ENCODE assay signal across 21 cellular contexts in the genomic region with DNA sequence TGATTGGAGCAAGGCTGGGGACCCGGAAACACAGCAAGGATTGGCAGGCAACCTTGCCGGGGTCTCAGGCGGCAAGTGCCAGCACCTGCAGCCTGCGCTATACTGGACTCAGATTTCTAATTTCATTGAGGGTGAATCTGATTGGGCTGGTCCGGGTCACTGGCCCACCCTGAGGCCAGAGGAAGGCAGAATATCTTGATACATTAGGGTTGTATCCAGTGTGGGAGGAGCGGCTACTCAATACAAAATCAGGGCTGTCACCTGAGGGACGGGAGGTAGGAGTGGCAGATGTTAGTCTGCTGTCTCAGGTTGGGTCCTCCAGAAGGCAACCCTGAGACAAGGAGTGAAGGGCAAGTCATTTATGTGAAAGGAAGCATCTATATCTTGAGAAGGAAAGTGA. TPM values are rescaled to one million over a fixed set of nuclear protein-coding genes. Genes with fewer than 3 reads are reported as not detected.
DNase-seq lines count a peak whose midpoint lies in the region; ATAC-seq and TF ChIP-seq lines count a peak whose summit lies in the region.
"Had no signal": no experiment of that assay in that cellular context is flagged by ENCODE, and none has a peak within 500 bp of the region (broad histone marks: within the 10 kb centered on the region; RNA-seq: fewer than 3 reads in every experiment).

No MANE protein-coding gene starts in this region.

- no peaks in the 10 kb centered on the region for H4K20me1 ChIP-seq in H9 (ENCODE audit: control insufficient read depth, insufficient read depth, insufficient read length)
- H4K20me1 ChIP-seq: BLaER1 treated with 17β-estradiol and CSF1 and Interleukin-3, amounts not matched to agents 10 nM and 100 nM had no signal

- no peaks in the 10 kb centered on the region for H3K79me1 ChIP-seq in H9 (ENCODE audit: insufficient read depth, low read depth, low read length, poor library complexity, severe bottlenecking)

- H3K36me3 Mint-ChIP-seq in activated CD8-positive, alpha-beta memory T cell treated with anti-CD3 and anti-CD28 coated beads, Interleukin-2, amount 10 ng/mL, durations not matched to agents 7 days and 5 days = no peaks in the 10 kb centered on the region
- H3K36me3 Mint-ChIP-seq in T-helper 17 cell (ENCODE audit: low read depth) (no peaks in the 10 kb centered on the region), H9 (ENCODE audit: insufficient read depth in 1 of 3, low read depth in 3 of 3) (peaks cover 0 to 16% (median 0%) of the 10 kb centered on the region in 3 experiments; a peak in 3 of 7 replicates)
- H3K36me3 Mint-ChIP-seq: CD14-positive monocyte had no signal

- no peak overlapping the region for H4K5ac ChIP-seq in H9 (ENCODE audit: insufficient read length, low read depth, low read length)

- H3K4me1 Mint-ChIP-seq in activated CD8-positive, alpha-beta memory T cell treated with anti-CD3 and anti-CD28 coated beads, Interleukin-2, amount 10 ng/mL, durations not matched to agents 7 days and 5 days = no peaks in the 10 kb centered on the region
- H3K4me1 Mint-ChIP-seq in T-helper 17 cell (peaks cover 2% of the 10 kb centered on the region), H9 (no peaks in the 10 kb centered on the region; a peak in 1 of 4 replicates)
- H3K4me1 Mint-ChIP-seq: CD14-positive monocyte; CD8-positive, alpha-beta memory T cell had no signal

- H4K8ac ChIP-seq in H9 (replicated peaks; ENCODE audit: insufficient read length, low read depth, low read length) = no peak overlapping the region

- peaks cover 15% of the 10 kb centered on the region for H3K27me3 Mint-ChIP-seq in activated CD8-positive, alpha-beta memory T cell treated with anti-CD3 and anti-CD28 coated beads, Interleukin-2, amount 10 ng/mL, durations not matched to agents 7 days and 5 days
- H3K27me3 Mint-ChIP-seq in T-helper 17 cell = peaks cover 13% of the 10 kb centered on the region
- H3K27me3 Mint-ChIP-seq in H9 (ENCODE audit: low read depth) = peaks cover 2% of the 10 kb centered on the region; the same call in 1 of the 2 replicates
- H3K27me3 Mint-ChIP-seq: CD4-positive, alpha-beta T cell had no signal

- H3K9me3 ChIP-seq in T-helper 17 cell (ENCODE audit: control insufficient read depth, low read length, poor library complexity, severe bottlenecking) (no peaks in the 10 kb centered on the region), sigmoid colon (no peaks in the 10 kb centered on the region), H9 (ENCODE audit: control insufficient read depth, low read depth, low read length) (no peaks in the 10 kb centered on the region)
- H3K9me3 ChIP-seq: A549, BE2C had no signal

- CTCF ChIA-PET in activated CD8-positive, alpha-beta memory T cell treated with anti-CD3 and anti-CD28 coated beads, Interleukin-2, amount 10 ng/mL, durations not matched to agents 7 days and 5 days (lab: Charles Lee) = no interaction called here
- CTCF ChIA-PET in HEK293T (lab: Yijun Ruan, JAX) = no interaction called here

- H2AK5ac ChIP-seq in H9 (ENCODE audit: insufficient read length, low read length) = no peak overlapping the region

- no peak overlapping the region for H3K56ac ChIP-seq in H9 (ENCODE audit: insufficient read length, low read depth, low read length)

- H2BK15ac ChIP-seq in H9 (ENCODE audit: low read depth, low read length) = no peak overlapping the region

- no peak overlapping the region for H2AFZ ChIP-seq in H9 (ENCODE audit: low read length)

- H2BK120ac ChIP-seq in H9 (ENCODE audit: low read depth, low read length, poor library complexity, severe bottlenecking) = no peak overlapping the region

- intact Hi-C loops in sigmoid colon (cut with DNase I) = no loop called here

- H3K79me2 ChIP-seq in H9 (ENCODE audit: insufficient read depth, low read length) = 0 out of 2 replicates have a peak, but pooled peaks cover 2% of the 10 kb centered on the region

- no peak for TF ChIP-seq EP300 in sigmoid colon (IDR thresholded peaks at IDR 0.05)

- no peak overlapping the region for H2BK5ac ChIP-seq in H9 (ENCODE audit: insufficient read length, low read length)

- H4K91ac ChIP-seq in H9 (ENCODE audit: insufficient read length, low read depth, low read length) = no peak overlapping the region

- no peak overlapping the region for H3K27ac Mint-ChIP-seq in activated CD8-positive, alpha-beta memory T cell treated with anti-CD3 and anti-CD28 coated beads, Interleukin-2, amount 10 ng/mL, durations not matched to agents 7 days and 5 days
- peak overlapping the region; percentile 59 for H3K27ac Mint-ChIP-seq in T-helper 17 cell
- H3K27ac Mint-ChIP-seq in H9 = peak overlapping the region in 1 of 3 experiments; percentile 38; a peak in 1 of 7 replicates
- H3K27ac Mint-ChIP-seq: CD14-positive monocyte; CD4-positive, alpha-beta T cell had no signal

- 90 to 92% methylated on average over 7 of the region's 7 CpGs for WGBS in sigmoid colon, 2 donors
- no CpG with 5 or more reads among the region's 7 CpGs for WGBS in H9 (ENCODE audit: extremely low coverage, insufficient read length, low lambda C conversion rate)

- no peak for ATAC-seq in activated CD8-positive, alpha-beta memory T cell treated with anti-CD3 and anti-CD28 coated beads, Interleukin-2, amount 10 ng/mL, durations not matched to agents 7 days and 5 days
- no peak for ATAC-seq in T-helper 17 cell

- H3K36me3 ChIP-seq in sigmoid colon = no peaks in the 10 kb centered on the region
- H3K36me3 ChIP-seq: BE2C; BLaER1 treated with 17β-estradiol and CSF1 and Interleukin-3, amounts not matched to agents 10 nM and 100 nM had no signal

- H3K4me1 ChIP-seq in sigmoid colon = no peaks in the 10 kb centered on the region
- no peaks in the 10 kb centered on the region for H3K4me1 ChIP-seq in H9 (ENCODE audit: insufficient read depth, low read length)
- H3K4me1 ChIP-seq: A549, BE2C had no signal

- no peak overlapping the region for H3T11ph ChIP-seq in H9 (ENCODE audit: low read length)

- H3K27ac ChIP-seq in sigmoid colon (no peak overlapping the region), H9 (ENCODE audit: insufficient read length, low read depth, low read length) (no peak overlapping the region)
- H3K27ac ChIP-seq: A549; BLaER1 treated with 17β-estradiol and CSF1 and Interleukin-3, amounts not matched to agents 10 nM and 100 nM had no signal

- H2BK20ac ChIP-seq in H9 (ENCODE audit: low read depth, low read length, poor library complexity, severe bottlenecking) = no peak overlapping the region

- TF ChIP-seq CTCF in sigmoid colon (IDR thresholded peaks at IDR 0.05) = no peak
- TF ChIP-seq CTCF in H9 (conservative IDR thresholded peaks at IDR 0.05) = no peak

- no peak overlapping the region for H3K4me2 ChIP-seq in H9 (ENCODE audit: insufficient read depth, insufficient read length, low read length)
- H3K4me2 ChIP-seq: A549; BLaER1 treated with 17β-estradiol and CSF1 and Interleukin-3, amounts not matched to agents 10 nM and 100 nM had no signal

- H3K18ac ChIP-seq in H9 (ENCODE audit: insufficient read length, low read depth, low read length) = no peak overlapping the region

- no peaks in the 10 kb centered on the region for H3K23me2 ChIP-seq in H9 (ENCODE audit: insufficient read length, low read depth, low read length, poor library complexity, severe bottlenecking)

- no peak overlapping the region for H3K4me3 Mint-ChIP-seq in activated CD8-positive, alpha-beta memory T cell treated with anti-CD3 and anti-CD28 coated beads, Interleukin-2, amount 10 ng/mL, durations not matched to agents 7 days and 5 days
- H3K4me3 Mint-ChIP-seq in T-helper 17 cell (no peak overlapping the region), H9 (no peak overlapping the region; a peak in 1 of 5 replicates)
- H3K4me3 Mint-ChIP-seq: CD14-positive monocyte; CD4-positive, alpha-beta T cell; CD8-positive, alpha-beta memory T cell had no signal

- no peak overlapping the region for H3K14ac ChIP-seq in H9 (ENCODE audit: insufficient read depth, low read length)

- no peak overlapping the region for H3K23ac ChIP-seq in H9 (ENCODE audit: insufficient read length, low read depth, low read length)

- H2BK12ac ChIP-seq in H9 (ENCODE audit: insufficient read length, low read depth, low read length) = no peak overlapping the region

- no peak overlapping the region for H3K4me3 ChIP-seq in sigmoid colon
- H3K4me3 ChIP-seq: A549; BLaER1 treated with 17β-estradiol and CSF1 and Interleukin-3, amounts not matched to agents 10 nM and 100 nM had no signal

- H3K9me3 Mint-ChIP-seq in activated CD8-positive, alpha-beta memory T cell treated with anti-CD3 and anti-CD28 coated beads, Interleukin-2, amount 10 ng/mL, durations not matched to agents 7 days and 5 days (ENCODE audit: low read depth) = no peaks in the 10 kb centered on the region
- H3K9me3 Mint-ChIP-seq in H9 = no peaks in the 10 kb centered on the region
- H3K9me3 Mint-ChIP-seq: CD4-positive, alpha-beta T cell; CD8-positive, alpha-beta memory T cell had no signal

- no peak overlapping the region for H3K9ac ChIP-seq in H9 (ENCODE audit: extremely low read depth, insufficient read length, low read length)
- H3K9ac ChIP-seq: BLaER1 treated with 17β-estradiol and CSF1 and Interleukin-3, amounts not matched to agents 10 nM and 100 nM had no signal

- no peaks in the 10 kb centered on the region for H3K27me3 ChIP-seq in sigmoid colon
- H3K27me3 ChIP-seq in H9 (ENCODE audit: insufficient read depth, low read length) = no peaks in the 10 kb centered on the region
- H3K27me3 ChIP-seq: BLaER1 treated with 17β-estradiol and CSF1 and Interleukin-3, amounts not matched to agents 10 nM and 100 nM had no signal

- POLR2A ChIA-PET in HEK293T (lab: Yijun Ruan, JAX) = no interaction called here

- peak; percentile 4 for DNase-seq in activated CD8-positive, alpha-beta memory T cell treated with anti-CD3 and anti-CD28 coated beads, Interleukin-2, amount 50 U/mL, for 48 hours
- DNase-seq in activated CD8-positive, alpha-beta memory T cell treated with anti-CD3 and anti-CD28 coated beads, Interleukin-2, amount 10 ng/mL, durations not matched to agents 7 days and 5 days = no peak
- no peak for DNase-seq in T-helper 17 cell
- DNase-seq in islet precursor cell = peak; percentile 29
- DNase-seq in sigmoid colon = peak; percentile 18
- no peak for DNase-seq in H9
- DNase-seq in HEK293T (ENCODE audit: extremely low spot score) = no peak
- DNase-seq: 8988T; ACHN; AML-193; BE2C; CD4-positive, alpha-beta T cell; CD8-positive, alpha-beta memory T cell; DMS 273 treated with DMSO at 0.1 percent for 48 hours; DMS79 treated with DMSO at 0.1 percent for 48 hours; GF-D8; GOT3; HCEC 1CT had no signal

- H3K4ac ChIP-seq in H9 (ENCODE audit: low read depth, low read length) = no peak overlapping the region

- no peak for TF ChIP-seq POLR2A in sigmoid colon (IDR thresholded peaks at IDR 0.05)

TF ChIP-seq in HEK293T, 16 proteins besides CTCF, POLR2A, EP300 and RAD21 (continues in another document):
- TF ChIP-seq SUZ12 (IDR thresholded peaks at IDR 0.05) (no peak), NFRKB (IDR thresholded peaks at IDR 0.05) (no peak), CTBP1 (IDR thresholded peaks at IDR 0.05; ENCODE audit: borderline replicate concordance) (no peak), SP1 (IDR thresholded peaks at IDR 0.05) (no peak), FOXM1 (IDR thresholded peaks at IDR 0.05; ENCODE audit: borderline replicate concordance) (no peak)

RNA-seq across cellular contexts. Expression of gene BFSP1, which starts 40.7 kb away (rescaled TPM):
- 1 to 10 TPM; 1.7 to 3.2 TPM for total RNA-seq in activated CD8-positive, alpha-beta memory T cell treated with anti-CD3 and anti-CD28 coated beads, Interleukin-2, amount 10 ng/mL, durations not matched to agents 7 days and 5 days
- total RNA-seq in T-helper 17 cell (1 to 10 TPM in 1 of 2 donors, under 1 TPM in 1; 0.21 to 1.0 TPM), sigmoid colon (1 to 10 TPM; 1.1 to 3.6 (median 1.5) TPM), H9 (2021) (8.6 and 9.4 TPM in 2 replicates)
- polyA plus RNA-seq in sigmoid colon = under 1 TPM in 2 of 3 donors, not detected in 1; 0.51 to 0.60 TPM
- polyA plus RNA-seq: CD14-positive monocyte had no signal

Comparison
In these comparisons a context has a peak if more than half of its experiments do, and no peak if none do; other contexts are left out.
1. DNase-seq: peak in activated CD8-positive, alpha-beta memory T cell treated with anti-CD3 and anti-CD28 coated beads, Interleukin-2, amount 50 U/mL, for 48 hours (single experiment), islet precursor cell (single experiment) and sigmoid colon (single experiment); none in activated CD8-positive, alpha-beta memory T cell treated with anti-CD3 and anti-CD28 coated beads, Interleukin-2, amount 10 ng/mL, durations not matched to agents 7 days and 5 days (single experiment), T-helper 17 cell (0 of 3), H9 (single experiment) and HEK293T (single experiment).